Comparison of ENCODE assay signal across 15 cellular contexts in genomic region chr7:79412438-79412837, GRCh38. TPM values are rescaled to one million over a fixed set of nuclear protein-coding genes. Genes with fewer than 3 reads are reported as not detected.
DNase-seq lines count a peak whose midpoint lies in the region; ATAC-seq, FAIRE-seq and TF ChIP-seq lines count a peak whose summit lies in the region.
"Had no signal": no experiment of that assay in that cellular context is flagged by ENCODE, and none has a peak within 500 bp of the region (broad histone marks: within the 10 kb centered on the region; RNA-seq: fewer than 3 reads in every experiment).

No MANE protein-coding gene starts in this region.

- H3K4me1 ChIP-seq in GM12878 (ENCODE audit: control insufficient read depth, insufficient read depth, low read length) = no peaks in the 10 kb centered on the region
- no peaks in the 10 kb centered on the region for H3K4me1 ChIP-seq in stomach

- CTCF ChIA-PET in GM12878 (lab: Yijun Ruan, JAX) = no interaction called here

- TF ChIP-seq RAD21 in GM12878 (IDR thresholded peaks at IDR 0.05; ENCODE audit: insufficient read depth, low read depth, low read length) = no peak

- H3K36me3 ChIP-seq in GM12878 (ENCODE audit: control insufficient read depth in 2 of 2, insufficient read depth in 2 of 2, low read length in 1 of 2) (no peaks in the 10 kb centered on the region), stomach (no peaks in the 10 kb centered on the region)

- TF ChIP-seq EP300 in GM12878 (IDR thresholded peaks at IDR 0.05; ENCODE audit: borderline replicate concordance in 1 of 2, control insufficient read depth in 1 of 2, low read depth in 2 of 2, low read length in 2 of 2) (no peak), stomach (IDR thresholded peaks at IDR 0.05) (no peak)

- H3K4me2 ChIP-seq in GM12878 (ENCODE audit: control insufficient read depth, insufficient read depth) = no peak overlapping the region

- RAD21 ChIA-PET in GM12878 (lab: Charles Lee; ENCODE audit: unreplicated experiment) = no interaction called here

- H4K20me1 ChIP-seq in GM12878 (ENCODE audit: control insufficient read depth, insufficient read depth) = no peaks in the 10 kb centered on the region

- H3K27me3 ChIP-seq in GM12878 (replicated peaks in 1 of 2; ENCODE audit: control insufficient read depth in 2 of 2, insufficient read depth in 2 of 2, low read length in 1 of 2) (no peaks in the 10 kb centered on the region), stomach (no peaks in the 10 kb centered on the region)

- 0% methylated on average over 3 of the region's 3 CpGs for WGBS in GM12878 (ENCODE audit: insufficient coverage, insufficient replicate concordance, low lambda C conversion rate, missing lambda C conversion rate)
- WGBS in stomach, 5 donors = 71 to 90% (median 86%) methylated on average over 3 of the region's 3 CpGs

- TF ChIP-seq CTCF in GM12878 (IDR thresholded peaks at IDR 0.05 in 2 of 3, conservative IDR thresholded peaks at IDR 0.05 in 1 of 3; ENCODE audit: control insufficient read depth in 2 of 3, extremely low read depth in 1 of 3, insufficient read depth in 1 of 3, low read depth in 3 of 3, low read length in 3 of 3) = no peak
- TF ChIP-seq CTCF in stomach (IDR thresholded peaks at IDR 0.05) = no peak

- no peak for TF ChIP-seq POLR2A in GM12878 (IDR thresholded peaks at IDR 0.05; ENCODE audit: low read depth, low read length)
- no peak for TF ChIP-seq POLR2A in stomach (IDR thresholded peaks at IDR 0.05)

- BruUV-seq in GM12878 (replicated peaks; lab: Mats Ljungman, UMichigan) = no TSS peak

- POLR2A ChIA-PET in GM12878 (lab: Charles Lee) = no interaction called here

- H3K4me3 ChIP-seq in GM12878 (no peak overlapping the region), stomach (no peak overlapping the region)
- H3K4me3 ChIP-seq: GM23248 had no signal

- in situ Hi-C loops in GM12878 (cut with MboI) = no loop called here

- H2AFZ ChIP-seq in GM12878 (ENCODE audit: control insufficient read depth, low read depth, low read length) = no peak overlapping the region
- H2AFZ ChIP-seq: GM23248 had no signal

- H3K9ac ChIP-seq in GM12878 (ENCODE audit: control insufficient read depth, insufficient read depth, low read length) = no peak overlapping the region
- H3K9ac ChIP-seq: GM23248 had no signal

- FAIRE-seq in GM12878 (lab: Jason Lieb, UNC) = peak; percentile 71
- FAIRE-seq: D721Med had no signal

- intact Hi-C loops in GM12878 (cut with micrococcal nuclease; ENCODE audit: unreplicated experiment) = no loop called here
- intact Hi-C loops in stomach (cut with DNase I; ENCODE audit: low total_unique reads) = no loop called here

- DNase-seq in GM12878 (ENCODE audit: low read depth, low spot score) (no peak), inferior parietal cortex (ENCODE audit: extremely low spot score) (peak; percentile 38), superior temporal gyrus (ENCODE audit: extremely low spot score) (peak; percentile 68), NCI-H1105 (lab: John Stamatoyannopoulos, UW) (no peak), stomach (no peak)
- DNase-seq: CD8-positive, alpha-beta T cell; COR-L47; DMS153; DMS79 treated with DMSO at 0.1 percent for 48 hours; EL; GM23248; H9 had no signal

- H3K27ac ChIP-seq in GM12878 (ENCODE audit: control insufficient read depth, insufficient read depth) (no peak overlapping the region), stomach (no peak overlapping the region)
- H3K27ac ChIP-seq: GM23248 had no signal

- H3K9me3 ChIP-seq in GM12878 (replicated peaks; ENCODE audit: control insufficient read depth, insufficient read depth, low read length) (no peaks in the 10 kb centered on the region), stomach (no peaks in the 10 kb centered on the region)

- H3K79me2 ChIP-seq in GM12878 (ENCODE audit: control insufficient read depth, insufficient read depth, low read length) = no peaks in the 10 kb centered on the region

- ATAC-seq in GM12878 = no peak
- no peak for ATAC-seq in GM19397 (IDR thresholded peaks at IDR 0.05; ENCODE audit: unreplicated experiment)
- ATAC-seq: CD8-positive, alpha-beta T cell had no signal

- SMC1A ChIA-PET in GM12878 (lab: Charles Lee; ENCODE audit: uncharacterized antibody, unreplicated experiment) = interaction anchor here (1.3 kb wide), 1 partner anchor 15 kb away, joined by 3 read pairs; no protein-coding TSS in a partner anchor

TF ChIP-seq in GM12878, 131 proteins besides CTCF, POLR2A, EP300 and RAD21 (continues in another document):
- TF ChIP-seq FOS (IDR thresholded peaks at IDR 0.05; ENCODE audit: borderline replicate concordance, extremely low read depth, insufficient read length) (no peak), NR2C2 (IDR thresholded peaks at IDR 0.05; ENCODE audit: borderline replicate concordance, control insufficient read depth, insufficient read length, low read depth) (no peak), PKNOX1 (IDR thresholded peaks at IDR 0.05) (no peak), SMARCA5 (IDR thresholded peaks at IDR 0.05) (no peak), CBX3 (IDR thresholded peaks at IDR 0.05; ENCODE audit: borderline replicate concordance, low read depth) (no peak), RELA (IDR thresholded peaks at IDR 0.05; ENCODE audit: borderline replicate concordance, partially characterized antibody) (no peak), SUZ12 (IDR thresholded peaks at IDR 0.05; ENCODE audit: unreplicated experiment) (no peak), SRF (IDR thresholded peaks at IDR 0.05; ENCODE audit: low read depth in 2 of 2, low read length in 2 of 2) (no peak), E2F4 (IDR thresholded peaks at IDR 0.05; ENCODE audit: low read depth, low read length) (no peak), EZH2 (IDR thresholded peaks at IDR 0.05; ENCODE audit: borderline replicate concordance, control insufficient read depth, low read depth, low read length) (no peak), SUPT20H (IDR thresholded peaks at IDR 0.05; ENCODE audit: borderline replicate concordance, control insufficient read depth, low read depth, low read length) (no peak), ZBTB11 (CRISPR knock-in tag; IDR thresholded peaks at IDR 0.05) (no peak)

RNA-seq across cellular contexts. Expression of gene MAGI2, which starts 41.0 kb away (rescaled TPM):
- total RNA-seq in GM12878 (2013; cell fraction: nucleolus; rRNA removed) = 0.13 and 0.56 TPM in 2 replicates
- total RNA-seq in GM12878 (2014; rRNA removed) (0.05 and 0.11 TPM in 2 replicates), GM12878 (2014; rRNA removed; fragmentation: Illumina TruSeq; extraction: Trizol) (0.04 and 0.05 TPM in 2 replicates), GM12878 (2021) (0.05 and 0.15 TPM in 2 replicates), stomach (10 to 100 TPM in 3 of 5 donors, 1 to 10 TPM in 2; 4.5 to 53.9 (median 11.1) TPM)
- polyA plus RNA-seq in GM12878 (2011; ENCODE audit: low read depth) = not detected
- polyA plus RNA-seq in GM12878 (2011; rRNA removed) (0.01 TPM in 2 replicates), GM12878 (2014; fragmentation: Illumina TruSeq; extraction: Trizol) (0.04 TPM in 1 of 2 replicates, not detected in the other), GM12878 (2014; fragmentation: Nextera tagmentation; extraction: Ambion mirVana) (under 1 TPM; 0.04 to 0.05 TPM), GM12878 (2014; rRNA removed) (0.31 TPM in 1 of 2 replicates, not detected in the other), GM12878 (2016; fragmentation: Nextera tagmentation; extraction: Ambion mirVana) (not detected), stomach (1 to 10 TPM in 2 of 3 donors, under 1 TPM in 1; 0.92 to 1.4 (median 1.4) TPM)
- polyA plus RNA-seq in GM12878 (2011; cell fraction: cytosol; rRNA removed) = not detected in 2 replicates
- 0.03 TPM in 1 of 2 replicates, not detected in the other for polyA plus RNA-seq in GM12878 (2011; cell fraction: nucleus; rRNA removed)
- 0.09 and 0.10 TPM in 2 replicates for polyA plus RNA-seq in GM12878 (2012)
- polyA minus RNA-seq in GM12878 (2011; rRNA and poly(A)+ RNA removed) = 0.05 and 0.07 TPM in 2 replicates
- polyA minus RNA-seq in GM12878 (2011; cell fraction: cytosol; rRNA and poly(A)+ RNA removed) = not detected in 2 replicates
- not detected in 2 replicates for polyA minus RNA-seq in GM12878 (2011; cell fraction: nucleus; rRNA and poly(A)+ RNA removed)
- polyA plus RNA-seq: IgD-negative memory B cell had no signal

Comparison
In these comparisons a context has a peak if more than half of its experiments do, and no peak if none do; other contexts are left out.
1. DNase-seq: peak in inferior parietal cortex (single experiment) and superior temporal gyrus (single experiment); none in GM12878 (single experiment), NCI-H1105 (single experiment) and stomach (single experiment).